1 cellular context compared by ENCODE assay signal in the genomic region with DNA sequence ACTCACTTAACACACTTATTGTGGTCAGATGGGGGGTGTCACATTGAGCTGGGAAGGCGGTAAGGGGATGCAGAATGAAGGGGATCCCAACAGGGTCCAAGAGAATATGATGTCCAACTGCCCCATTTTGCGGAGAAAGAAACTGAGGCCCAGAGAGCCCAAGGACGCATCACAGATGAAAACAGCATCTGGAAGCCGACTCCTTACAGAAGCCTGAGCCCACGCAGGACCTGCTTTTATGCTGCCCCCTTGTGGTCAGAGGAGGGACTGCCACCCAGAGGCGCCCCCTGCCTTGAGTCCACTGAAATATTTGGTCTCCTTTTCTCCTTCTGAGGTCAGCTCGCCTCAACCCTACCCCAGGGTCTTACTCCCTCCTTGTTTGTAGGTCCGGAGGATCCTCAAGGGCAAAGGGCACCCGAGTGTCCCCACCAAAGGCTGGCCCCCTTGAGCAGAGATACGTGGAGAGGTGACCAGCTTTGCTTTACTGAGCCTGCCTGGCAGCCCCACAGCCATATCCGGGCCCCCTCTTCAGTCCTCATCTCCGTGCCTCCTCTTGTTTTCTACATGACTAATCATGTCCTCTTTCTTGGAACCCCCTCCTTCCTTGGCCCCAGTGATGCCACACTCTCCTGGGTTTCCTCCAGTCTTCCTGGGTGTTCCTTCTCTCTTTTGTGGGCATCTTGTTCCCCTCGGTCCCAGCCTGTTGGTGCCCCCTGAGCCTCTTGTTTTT.
TF ChIP-seq lines count a peak whose summit lies in the region.

No MANE protein-coding gene starts in this region.

TF ChIP-seq in IMR-90, 13 proteins besides CTCF, POLR2A, EP300 and RAD21:
- TF ChIP-seq USF2 (IDR thresholded peaks at IDR 0.05; ENCODE audit: low read depth, low read length) (no peak), MAFK (IDR thresholded peaks at IDR 0.05; ENCODE audit: low read depth, low read length) (no peak), MAZ (IDR thresholded peaks at IDR 0.05; ENCODE audit: borderline replicate concordance, low read depth, low read length) (peak; percentile 38; the same call in 1 of the 2 replicates), RCOR1 (IDR thresholded peaks at IDR 0.05; ENCODE audit: insufficient replicate concordance, low read length) (peak; percentile 78), SMC3 (IDR thresholded peaks at IDR 0.05; ENCODE audit: low read depth, low read length) (peak; percentile 96), MXI1 (IDR thresholded peaks at IDR 0.05; ENCODE audit: borderline replicate concordance, low read depth, low read length) (no peak), FOS (IDR thresholded peaks at IDR 0.05; ENCODE audit: low read depth, low read length) (no peak), CEBPB (IDR thresholded peaks at IDR 0.05; ENCODE audit: low read depth, low read length) (no peak)
